In the genomic region with DNA sequence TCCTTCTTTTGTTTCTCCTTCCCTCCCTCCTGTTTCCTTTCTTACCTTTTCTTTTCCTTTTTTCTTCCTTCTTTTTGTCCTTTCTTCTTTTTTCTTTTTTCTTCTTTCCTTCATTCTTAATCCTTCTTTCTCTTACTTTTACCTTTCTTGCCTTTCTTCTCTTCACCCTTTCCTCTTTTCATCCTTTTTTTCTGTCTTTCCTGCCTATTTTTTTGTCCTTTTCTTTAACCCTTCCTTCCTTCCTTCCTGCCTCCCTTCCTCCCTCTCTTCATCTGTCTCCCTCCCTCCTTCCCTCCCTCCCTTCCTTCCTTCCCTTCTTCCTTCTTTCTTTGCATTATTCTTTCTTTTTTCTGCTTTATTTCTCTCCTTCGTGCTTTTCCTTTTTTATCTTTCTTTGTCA, we compare ENCODE assay signal across 24 cellular contexts.
DNase-seq lines count a peak whose midpoint lies in the region; ATAC-seq, FAIRE-seq and TF ChIP-seq lines count a peak whose summit lies in the region.
"Had no signal": no experiment of that assay in that cellular context is flagged by ENCODE, and none has a peak within 500 bp of the region (broad histone marks: within the 10 kb centered on the region; RNA-seq: fewer than 3 reads in every experiment).

No MANE protein-coding gene starts in this region.

- H3K9me3 Mint-ChIP-seq in MCF 10A (ENCODE audit: unreplicated experiment) (no peaks in the 10 kb centered on the region), mesothelial cell of epicardium (peaks cover 8% of the 10 kb centered on the region)
- H3K9me3 Mint-ChIP-seq in activated T-helper 17 cell treated with anti-CD3 and anti-CD28 coated beads, Interleukin-2, amount 50 U/mL, for 72 hours, result no peaks in the 10 kb centered on the region
- H3K9me3 Mint-ChIP-seq: CD4-positive, alpha-beta T cell; GM23338; H9; HFFc6 had no signal

- H3K79me2 ChIP-seq in GM12878 (ENCODE audit: control insufficient read depth, insufficient read depth, low read length), result no peaks in the 10 kb centered on the region

- TF ChIP-seq RAD21 in GM12878 (IDR thresholded peaks at IDR 0.05; ENCODE audit: insufficient read depth, low read depth, low read length), result no peak

- H3K27me3 ChIP-seq in breast epithelium (no peaks in the 10 kb centered on the region), GM12878 (replicated peaks in 1 of 2; ENCODE audit: control insufficient read depth in 2 of 2, insufficient read depth in 2 of 2, low read length in 1 of 2) (no peaks in the 10 kb centered on the region)
- H3K27me3 ChIP-seq: BLaER1 treated with 17β-estradiol and CSF1 and Interleukin-3, amounts not matched to agents 10 nM and 100 nM had no signal

- 10% methylated on average over 1 of the region's 1 CpG for WGBS in GM12878 (ENCODE audit: insufficient coverage, insufficient replicate concordance, low lambda C conversion rate, missing lambda C conversion rate)

- POLR2A ChIA-PET in MCF 10A (lab: Yijun Ruan, JAX) (interaction anchor here (0.7 to 1.0 kb wide), 2 partner anchors 10 to 432 kb away, joined by 3 read pairs; no protein-coding TSS in a partner anchor), HEK293 (lab: Yijun Ruan, JAX) (no interaction called here), GM12878 (lab: Charles Lee) (no interaction called here)

- no peak for TF ChIP-seq EP300 in GM12878 (IDR thresholded peaks at IDR 0.05; ENCODE audit: borderline replicate concordance in 1 of 2, control insufficient read depth in 1 of 2, low read depth in 2 of 2, low read length in 2 of 2)

- no peaks in the 10 kb centered on the region for H4K20me1 ChIP-seq in GM12878 (ENCODE audit: control insufficient read depth, insufficient read depth)
- H4K20me1 ChIP-seq: BLaER1 treated with 17β-estradiol and CSF1 and Interleukin-3, amounts not matched to agents 10 nM and 100 nM had no signal

- no peak for DNase-seq in MCF 10A (ENCODE audit: unreplicated experiment)
- DNase-seq in breast epithelium (ENCODE audit: low spot score in 2 of 2), result no peak
- no peak for DNase-seq in GM12878 (ENCODE audit: low read depth, low spot score)
- DNase-seq in mesothelial cell of epicardium (ENCODE audit: low spot score in 2 of 2, unreplicated experiment in 2 of 2), result no peak
- no peak for DNase-seq in kidney tubule cell (ENCODE audit: low spot score)
- DNase-seq: 8988T; ACHN; AML-193; BE2C; Calu3; CD4-positive, alpha-beta T cell; COR-L47; DMS153; DND-41; H9; HFFc6 had no signal

- H3K4me3 ChIP-seq in breast epithelium (no peak overlapping the region), HEK293 (ENCODE audit: low read depth, low read length) (no peak overlapping the region), GM12878 (no peak overlapping the region)
- H3K4me3 ChIP-seq: A549; BLaER1 treated with 17β-estradiol and CSF1 and Interleukin-3, amounts not matched to agents 10 nM and 100 nM; GM23338 had no signal

- H2AFZ ChIP-seq in GM12878 (ENCODE audit: control insufficient read depth, low read depth, low read length), result no peak overlapping the region
- H2AFZ ChIP-seq: GM23338 had no signal

- no peaks in the 10 kb centered on the region for H3K36me3 ChIP-seq in breast epithelium
- no peaks in the 10 kb centered on the region for H3K36me3 ChIP-seq in HEK293 (ENCODE audit: control insufficient read depth in 2 of 2, insufficient read depth in 1 of 2, low read length in 2 of 2)
- no peaks in the 10 kb centered on the region for H3K36me3 ChIP-seq in GM12878 (ENCODE audit: control insufficient read depth in 2 of 2, insufficient read depth in 2 of 2, low read length in 1 of 2)
- H3K36me3 ChIP-seq: BE2C; BLaER1 treated with 17β-estradiol and CSF1 and Interleukin-3, amounts not matched to agents 10 nM and 100 nM had no signal

- H3K9ac ChIP-seq in GM12878 (ENCODE audit: control insufficient read depth, insufficient read depth, low read length), result no peak overlapping the region
- H3K9ac ChIP-seq: BLaER1 treated with 17β-estradiol and CSF1 and Interleukin-3, amounts not matched to agents 10 nM and 100 nM had no signal

- in situ Hi-C loops in GM12878 (cut with MboI), result no loop called here

- H3K27ac Mint-ChIP-seq in MCF 10A (ENCODE audit: low read depth, unreplicated experiment) (peak overlapping the region; percentile 49), mesothelial cell of epicardium (peak overlapping the region; percentile 71)
- H3K27ac Mint-ChIP-seq in activated T-helper 17 cell treated with anti-CD3 and anti-CD28 coated beads, Interleukin-2, amount 50 U/mL, for 72 hours, result no peak overlapping the region
- H3K27ac Mint-ChIP-seq: CD14-positive monocyte; CD4-positive, alpha-beta T cell; GM23338; HFFc6 had no signal

- H3K4me1 ChIP-seq in breast epithelium (no peaks in the 10 kb centered on the region), HEK293 (ENCODE audit: control insufficient read depth, insufficient read depth, low read length) (peaks cover 4% of the 10 kb centered on the region; the same call in 1 of the 2 replicates), GM12878 (ENCODE audit: control insufficient read depth, insufficient read depth, low read length) (no peaks in the 10 kb centered on the region)
- H3K4me1 ChIP-seq: A549, BE2C had no signal

- SMC1A ChIA-PET in GM12878 (lab: Charles Lee; ENCODE audit: uncharacterized antibody, unreplicated experiment), result no interaction called here

- H3K27me3 Mint-ChIP-seq in MCF 10A (ENCODE audit: insufficient read depth, unreplicated experiment) (peaks cover 17% of the 10 kb centered on the region), mesothelial cell of epicardium (ENCODE audit: low read depth) (no peaks in the 10 kb centered on the region)
- peaks cover 14% of the 10 kb centered on the region for H3K27me3 Mint-ChIP-seq in activated T-helper 17 cell treated with anti-CD3 and anti-CD28 coated beads, Interleukin-2, amount 50 U/mL, for 72 hours

- FAIRE-seq in GM12878 (lab: Jason Lieb, UNC), result no peak
- FAIRE-seq: G401.6 had no signal

- no peak for ATAC-seq in GM12878
- ATAC-seq in activated T-helper 17 cell treated with anti-CD3 and anti-CD28 coated beads, Interleukin-2, amount 50 U/mL, for 72 hours (replicated peaks), result no peak
- ATAC-seq: A549, GM23338, HCT116 had no signal

- CTCF ChIA-PET in MCF 10A (lab: Yijun Ruan, JAX), result interaction anchor here (0.8 kb wide), 1 partner anchor 157 kb away, joined by 3 read pairs; no protein-coding TSS in a partner anchor
- CTCF ChIA-PET in HEK293 (lab: Yijun Ruan, JAX), result interaction anchor here (0.6 to 0.7 kb wide), 2 partner anchors 171 to 185 kb away, joined by 5 to 7 read pairs; no protein-coding TSS in a partner anchor
- CTCF ChIA-PET in GM12878 (lab: Yijun Ruan, JAX), result no interaction called here

- H3K4me3 Mint-ChIP-seq in MCF 10A (ENCODE audit: unreplicated experiment) (no peak overlapping the region), mesothelial cell of epicardium (no peak overlapping the region)
- H3K4me3 Mint-ChIP-seq in activated T-helper 17 cell treated with anti-CD3 and anti-CD28 coated beads, Interleukin-2, amount 50 U/mL, for 72 hours, result no peak overlapping the region
- H3K4me3 Mint-ChIP-seq: CD14-positive monocyte; CD4-positive, alpha-beta T cell; GM23338; H9; HFFc6 had no signal

- TF ChIP-seq CTCF in MCF 10A (IDR thresholded peaks at IDR 0.05; ENCODE audit: unreplicated experiment) (no peak), breast epithelium (IDR thresholded peaks at IDR 0.05) (no peak), HEK293 (tag by site-specific recombination; IDR thresholded peaks at IDR 0.05) (no peak), GM12878 (IDR thresholded peaks at IDR 0.05 in 2 of 3, conservative IDR thresholded peaks at IDR 0.05 in 1 of 3; ENCODE audit: control insufficient read depth in 2 of 3, extremely low read depth in 1 of 3, insufficient read depth in 1 of 3, low read depth in 3 of 3, low read length in 3 of 3) (no peak), mesothelial cell of epicardium (IDR thresholded peaks at IDR 0.05; ENCODE audit: unreplicated experiment) (no peak)

- RAD21 ChIA-PET in GM12878 (lab: Charles Lee; ENCODE audit: unreplicated experiment), result no interaction called here

- intact Hi-C loops in MCF 10A (cut with micrococcal nuclease) (no loop called here), breast epithelium (cut with DNase I; ENCODE audit: low total_unique reads) (no loop called here), GM12878 (cut with micrococcal nuclease; ENCODE audit: unreplicated experiment) (no loop called here)

- H3K27ac ChIP-seq in breast epithelium, result no peak overlapping the region
- H3K27ac ChIP-seq in HEK293 (ENCODE audit: extremely low read depth, low read depth, low read length), result no peak overlapping the region
- H3K27ac ChIP-seq in GM12878 (ENCODE audit: control insufficient read depth, insufficient read depth), result no peak overlapping the region
- H3K27ac ChIP-seq: A549; BLaER1 treated with 17β-estradiol and CSF1 and Interleukin-3, amounts not matched to agents 10 nM and 100 nM had no signal

- no peaks in the 10 kb centered on the region for H3K36me3 Mint-ChIP-seq in MCF 10A (ENCODE audit: insufficient read depth, unreplicated experiment)
- no peaks in the 10 kb centered on the region for H3K36me3 Mint-ChIP-seq in mesothelial cell of epicardium
- no peaks in the 10 kb centered on the region for H3K36me3 Mint-ChIP-seq in activated T-helper 17 cell treated with anti-CD3 and anti-CD28 coated beads, Interleukin-2, amount 50 U/mL, for 72 hours (ENCODE audit: low read depth)
- H3K36me3 Mint-ChIP-seq: CD14-positive monocyte had no signal

- no peak overlapping the region for H3K4me2 ChIP-seq in GM12878 (ENCODE audit: control insufficient read depth, insufficient read depth)
- H3K4me2 ChIP-seq: A549; BLaER1 treated with 17β-estradiol and CSF1 and Interleukin-3, amounts not matched to agents 10 nM and 100 nM; GM23338 had no signal

- BruUV-seq in MCF 10A (replicated peaks; lab: Mats Ljungman, UMichigan), result no TSS peak
- no TSS peak for BruUV-seq in GM12878 (replicated peaks; lab: Mats Ljungman, UMichigan)

- TF ChIP-seq POLR2A in breast epithelium (IDR thresholded peaks at IDR 0.05) (no peak), GM12878 (IDR thresholded peaks at IDR 0.05; ENCODE audit: low read depth, low read length) (no peak)

- peaks cover 6% of the 10 kb centered on the region for H3K4me1 Mint-ChIP-seq in MCF 10A (ENCODE audit: insufficient read depth, unreplicated experiment)
- H3K4me1 Mint-ChIP-seq in mesothelial cell of epicardium, result peaks cover 35% of the 10 kb centered on the region
- peaks cover 6% of the 10 kb centered on the region for H3K4me1 Mint-ChIP-seq in activated T-helper 17 cell treated with anti-CD3 and anti-CD28 coated beads, Interleukin-2, amount 50 U/mL, for 72 hours
- H3K4me1 Mint-ChIP-seq: CD14-positive monocyte had no signal

- H3K9me3 ChIP-seq in breast epithelium, result no peaks in the 10 kb centered on the region
- H3K9me3 ChIP-seq in HEK293 (ENCODE audit: control insufficient read depth, insufficient read depth, low read depth, low read length), result no peaks in the 10 kb centered on the region
- H3K9me3 ChIP-seq in GM12878 (replicated peaks; ENCODE audit: control insufficient read depth, insufficient read depth, low read length), result no peaks in the 10 kb centered on the region
- H3K9me3 ChIP-seq: A549, BE2C had no signal

TF ChIP-seq in HEK293, 187 proteins besides CTCF, POLR2A, EP300 and RAD21 (continues in another document):
- TF ChIP-seq ZNF391 (tag by site-specific recombination; IDR thresholded peaks at IDR 0.05; ENCODE audit: borderline replicate concordance, low read depth), result no peak
